In genomic region chr11:624705-625635, GRCh38 we compare ENCODE assay signal across 1 cellular context.
TF ChIP-seq lines count a peak whose summit lies in the region.

A gene with protein sequence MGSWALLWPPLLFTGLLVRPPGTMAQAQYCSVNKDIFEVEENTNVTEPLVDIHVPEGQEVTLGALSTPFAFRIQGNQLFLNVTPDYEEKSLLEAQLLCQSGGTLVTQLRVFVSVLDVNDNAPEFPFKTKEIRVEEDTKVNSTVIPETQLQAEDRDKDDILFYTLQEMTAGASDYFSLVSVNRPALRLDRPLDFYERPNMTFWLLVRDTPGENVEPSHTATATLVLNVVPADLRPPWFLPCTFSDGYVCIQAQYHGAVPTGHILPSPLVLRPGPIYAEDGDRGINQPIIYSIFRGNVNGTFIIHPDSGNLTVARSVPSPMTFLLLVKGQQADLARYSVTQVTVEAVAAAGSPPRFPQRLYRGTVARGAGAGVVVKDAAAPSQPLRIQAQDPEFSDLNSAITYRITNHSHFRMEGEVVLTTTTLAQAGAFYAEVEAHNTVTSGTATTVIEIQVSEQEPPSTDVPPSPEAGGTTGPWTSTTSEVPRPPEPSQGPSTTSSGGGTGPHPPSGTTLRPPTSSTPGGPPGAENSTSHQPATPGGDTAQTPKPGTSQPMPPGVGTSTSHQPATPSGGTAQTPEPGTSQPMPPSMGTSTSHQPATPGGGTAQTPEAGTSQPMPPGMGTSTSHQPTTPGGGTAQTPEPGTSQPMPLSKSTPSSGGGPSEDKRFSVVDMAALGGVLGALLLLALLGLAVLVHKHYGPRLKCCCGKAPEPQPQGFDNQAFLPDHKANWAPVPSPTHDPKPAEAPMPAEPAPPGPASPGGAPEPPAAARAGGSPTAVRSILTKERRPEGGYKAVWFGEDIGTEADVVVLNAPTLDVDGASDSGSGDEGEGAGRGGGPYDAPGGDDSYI (minus strand): TSS chr11:624955. CDS start chr11:624902, 53 bp downstream.

TF ChIP-seq in WTC11, 78 proteins besides CTCF, POLR2A, EP300 and RAD21 (continued from another document):
- TF ChIP-seq ZNF532 (CRISPR knock-in tag; IDR thresholded peaks at IDR 0.05; ENCODE audit: borderline replicate concordance) (no peak), HMGXB4 (CRISPR knock-in tag; IDR thresholded peaks at IDR 0.05) (no peak), ZNF396 (CRISPR knock-in tag; IDR thresholded peaks at IDR 0.05; ENCODE audit: borderline replicate concordance) (no peak), JAZF1 (CRISPR knock-in tag; IDR thresholded peaks at IDR 0.05) (no peak), PREB (CRISPR knock-in tag; IDR thresholded peaks at IDR 0.05; ENCODE audit: borderline replicate concordance) (no peak), TEAD1 (CRISPR knock-in tag; IDR thresholded peaks at IDR 0.05) (no peak)
- TF ChIP-seq, protein P1, sequence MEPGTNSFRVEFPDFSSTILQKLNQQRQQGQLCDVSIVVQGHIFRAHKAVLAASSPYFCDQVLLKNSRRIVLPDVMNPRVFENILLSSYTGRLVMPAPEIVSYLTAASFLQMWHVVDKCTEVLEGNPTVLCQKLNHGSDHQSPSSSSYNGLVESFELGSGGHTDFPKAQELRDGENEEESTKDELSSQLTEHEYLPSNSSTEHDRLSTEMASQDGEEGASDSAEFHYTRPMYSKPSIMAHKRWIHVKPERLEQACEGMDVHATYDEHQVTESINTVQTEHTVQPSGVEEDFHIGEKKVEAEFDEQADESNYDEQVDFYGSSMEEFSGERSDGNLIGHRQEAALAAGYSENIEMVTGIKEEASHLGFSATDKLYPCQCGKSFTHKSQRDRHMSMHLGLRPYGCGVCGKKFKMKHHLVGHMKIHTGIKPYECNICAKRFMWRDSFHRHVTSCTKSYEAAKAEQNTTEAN (CRISPR knock-in tag; IDR thresholded peaks at IDR 0.05): no peak
